Comparison of ENCODE assay signal across 36 cellular contexts in genomic region chr3:58130591-58130990, GRCh38.
"Had no signal": no experiment of that assay in that cellular context is flagged by ENCODE, and none has a peak within 500 bp of the region (broad histone marks: within the 10 kb centered on the region; RNA-seq: fewer than 3 reads in every experiment).

No MANE protein-coding gene starts in this region.

- H3K4me3 Mint-ChIP-seq: activated CD4-positive, alpha-beta memory T cell treated with anti-CD3 and anti-CD28 coated beads for 36 hours; activated CD4-positive, alpha-beta T cell treated with anti-CD3 and anti-CD28 coated beads for 36 hours; activated CD4-positive, alpha-beta T cell treated with anti-CD3 and anti-CD28 coated beads, Interleukin-2, amount 10 ng/mL, durations not matched to agents 24 days and 14 days; activated CD8-positive, alpha-beta memory T cell treated with anti-CD3 and anti-CD28 coated beads, Interleukin-2, amount 10 ng/mL, durations not matched to agents 7 days and 5 days; activated CD8-positive, alpha-beta T cell treated with anti-CD3 and anti-CD28 coated beads, Interleukin-2, amount 10 ng/mL, durations not matched to agents 7 days and 5 days; activated naive CD4-positive, alpha-beta T cell treated with anti-CD3 and anti-CD28 coated beads for 36 hours; activated naive CD4-positive, alpha-beta T cell treated with anti-CD3 and anti-CD28 coated beads, Interleukin-2, amount 50 U/mL, for 24 hours; activated naive CD8-positive, alpha-beta T cell treated with anti-CD3 and anti-CD28 coated beads for 36 hours; activated naive CD8-positive, alpha-beta T cell treated with anti-CD3 and anti-CD28 coated beads, Interleukin-2, amount 50 U/mL, for 24 hours; activated T-helper 1 cell treated with anti-CD3 and anti-CD28 coated beads, Interleukin-12 subunit alpha, Interleukin-12 subunit beta, Interleukin-2, Interleukin-4 antibody, amounts not matched to agents 30 ng/mL and 10 ng/mL and 1 ng/mL, durations not matched to agents 14 hours and 24 hours and 36 hours; brain; T-cell; T-helper 1 cell treated with Interleukin-12 subunit alpha and Interleukin-12 subunit beta and Interleukin-4 antibody, amounts not matched to agents 30 μg/mL and 1 μg/mL, for 36 hours had no signal

- FAIRE-seq: endometrium, endothelial cell of umbilical vein had no signal

- H3K27me3 Mint-ChIP-seq: activated CD4-positive, alpha-beta memory T cell treated with anti-CD3 and anti-CD28 coated beads for 36 hours; activated CD4-positive, alpha-beta T cell treated with anti-CD3 and anti-CD28 coated beads for 36 hours; activated CD4-positive, alpha-beta T cell treated with anti-CD3 and anti-CD28 coated beads, Interleukin-2, amount 10 ng/mL, durations not matched to agents 24 days and 14 days; activated CD8-positive, alpha-beta memory T cell treated with anti-CD3 and anti-CD28 coated beads, Interleukin-2, amount 10 ng/mL, durations not matched to agents 7 days and 5 days; activated naive CD4-positive, alpha-beta T cell treated with anti-CD3 and anti-CD28 coated beads, Interleukin-2, amount 50 U/mL, for 24 hours; activated naive CD8-positive, alpha-beta T cell treated with anti-CD3 and anti-CD28 coated beads for 36 hours; activated naive CD8-positive, alpha-beta T cell treated with anti-CD3 and anti-CD28 coated beads, Interleukin-2, amount 50 U/mL, for 24 hours; brain; T-cell had no signal

- ATAC-seq: activated CD4-positive, alpha-beta T cell treated with anti-CD3 and anti-CD28 coated beads for 36 hours; activated CD8-positive, alpha-beta memory T cell treated with anti-CD3 and anti-CD28 coated beads, Interleukin-2, amount 10 ng/mL, durations not matched to agents 7 days and 5 days; activated CD8-positive, alpha-beta T cell treated with anti-CD3 and anti-CD28 coated beads, Interleukin-2, amount 10 ng/mL, durations not matched to agents 7 days and 5 days; activated naive CD8-positive, alpha-beta T cell treated with anti-CD3 and anti-CD28 coated beads, Interleukin-2, amount 50 U/mL, for 24 hours; gastroesophageal sphincter; T-cell had no signal

- H3K36me3 ChIP-seq: colonic mucosa had no signal

- H3K27ac Mint-ChIP-seq: activated CD4-positive, alpha-beta memory T cell treated with anti-CD3 and anti-CD28 coated beads for 36 hours; activated CD4-positive, alpha-beta T cell treated with anti-CD3 and anti-CD28 coated beads for 36 hours; activated CD4-positive, alpha-beta T cell treated with anti-CD3 and anti-CD28 coated beads, Interleukin-2, amount 10 ng/mL, durations not matched to agents 24 days and 14 days; activated CD8-positive, alpha-beta memory T cell treated with anti-CD3 and anti-CD28 coated beads, Interleukin-2, amount 10 ng/mL, durations not matched to agents 7 days and 5 days; activated CD8-positive, alpha-beta T cell treated with anti-CD3 and anti-CD28 coated beads, Interleukin-2, amount 10 ng/mL, durations not matched to agents 7 days and 5 days; activated naive CD4-positive, alpha-beta T cell treated with anti-CD3 and anti-CD28 coated beads for 36 hours; activated naive CD4-positive, alpha-beta T cell treated with anti-CD3 and anti-CD28 coated beads, Interleukin-2, amount 50 U/mL, for 24 hours; activated naive CD8-positive, alpha-beta T cell treated with anti-CD3 and anti-CD28 coated beads for 36 hours; activated naive CD8-positive, alpha-beta T cell treated with anti-CD3 and anti-CD28 coated beads, Interleukin-2, amount 50 U/mL, for 24 hours; activated T-helper 1 cell treated with anti-CD3 and anti-CD28 coated beads, Interleukin-12 subunit alpha, Interleukin-12 subunit beta, Interleukin-2, Interleukin-4 antibody, amounts not matched to agents 30 ng/mL and 10 ng/mL and 1 ng/mL, durations not matched to agents 14 hours and 24 hours and 36 hours; activated T-helper 2 cell treated with anti-CD3 and anti-CD28 coated beads, Interferon-gamma antibody, Interleukin-2, Interleukin-4, amounts not matched to agents 10 μg/mL and 5 μg/mL and 100 μg/mL, durations not matched to agents 14 hours and 24 hours and 36 hours; T-cell; T-helper 1 cell treated with Interleukin-12 subunit alpha and Interleukin-12 subunit beta and Interleukin-4 antibody, amounts not matched to agents 30 μg/mL and 1 μg/mL, for 36 hours had no signal

- H3K4me1 Mint-ChIP-seq: activated CD4-positive, alpha-beta T cell treated with anti-CD3 and anti-CD28 coated beads for 36 hours; activated naive CD4-positive, alpha-beta T cell treated with anti-CD3 and anti-CD28 coated beads, Interleukin-2, amount 50 U/mL, for 24 hours; activated naive CD8-positive, alpha-beta T cell treated with anti-CD3 and anti-CD28 coated beads for 36 hours; brain had no signal

- H3K27me3 ChIP-seq: adrenal gland, ascending aorta, breast epithelium, cardiac muscle cell, colonic mucosa, esophagus squamous epithelium, gastroesophageal sphincter had no signal

- H3K9me3 ChIP-seq: adrenal gland, ascending aorta, breast epithelium, colonic mucosa, esophagus squamous epithelium, gastroesophageal sphincter had no signal

- H3K4me1 ChIP-seq: adrenal gland, ascending aorta, breast epithelium, colonic mucosa, esophagus squamous epithelium had no signal

- H3K9me3 Mint-ChIP-seq: activated CD4-positive, alpha-beta memory T cell treated with anti-CD3 and anti-CD28 coated beads for 36 hours; activated naive CD4-positive, alpha-beta T cell treated with anti-CD3 and anti-CD28 coated beads for 36 hours; activated naive CD4-positive, alpha-beta T cell treated with anti-CD3 and anti-CD28 coated beads, Interleukin-2, amount 50 U/mL, for 24 hours; activated naive CD8-positive, alpha-beta T cell treated with anti-CD3 and anti-CD28 coated beads for 36 hours; activated naive CD8-positive, alpha-beta T cell treated with anti-CD3 and anti-CD28 coated beads, Interleukin-2, amount 50 U/mL, for 24 hours; activated T-helper 1 cell treated with anti-CD3 and anti-CD28 coated beads, Interleukin-12 subunit alpha, Interleukin-12 subunit beta, Interleukin-2, Interleukin-4 antibody, amounts not matched to agents 30 ng/mL and 10 ng/mL and 1 ng/mL, durations not matched to agents 14 hours and 24 hours and 36 hours; activated T-helper 2 cell treated with anti-CD3 and anti-CD28 coated beads, Interferon-gamma antibody, Interleukin-2, Interleukin-4, amounts not matched to agents 10 μg/mL and 5 μg/mL and 100 μg/mL, durations not matched to agents 14 hours and 24 hours and 36 hours; T-cell; T-helper 1 cell treated with Interleukin-12 subunit alpha and Interleukin-12 subunit beta and Interleukin-4 antibody, amounts not matched to agents 30 μg/mL and 1 μg/mL, for 36 hours had no signal

- H3K4me3 ChIP-seq: adrenal gland, ascending aorta, breast epithelium, cardiac muscle cell, colonic mucosa, esophagus squamous epithelium, gastroesophageal sphincter had no signal

- DNase-seq: activated CD4-positive, alpha-beta memory T cell treated with anti-CD3 and anti-CD28 coated beads for 36 hours; activated CD4-positive, alpha-beta T cell treated with anti-CD3 and anti-CD28 coated beads for 36 hours; activated CD4-positive, alpha-beta T cell treated with anti-CD3 and anti-CD28 coated beads, Interleukin-2, amount 10 ng/mL, durations not matched to agents 24 days and 14 days; activated CD4-positive, CD25-positive, alpha-beta regulatory T cell; activated CD4-positive, CD25-positive, alpha-beta regulatory T cell treated with anti-CD3 and anti-CD28 coated beads, Interleukin-2, amount 50 U/mL, for 72 hours; activated CD8-positive, alpha-beta memory T cell treated with anti-CD3 and anti-CD28 coated beads, Interleukin-2, amount 10 ng/mL, durations not matched to agents 7 days and 5 days; activated CD8-positive, alpha-beta memory T cell treated with anti-CD3 and anti-CD28 coated beads, Interleukin-2, amount 50 U/mL, for 4 hours; activated CD8-positive, alpha-beta T cell treated with anti-CD3 and anti-CD28 coated beads, Interleukin-2, amount 10 ng/mL, durations not matched to agents 7 days and 5 days; activated effector memory CD4-positive, alpha-beta T cell treated with anti-CD3 and anti-CD28 coated beads, Interleukin-2, amount 50 U/mL, for 16 hours; activated naive CD4-positive, alpha-beta T cell treated with anti-CD3 and anti-CD28 coated beads for 36 hours; activated naive CD8-positive, alpha-beta T cell treated with anti-CD3 and anti-CD28 coated beads for 36 hours; activated naive CD8-positive, alpha-beta T cell treated with anti-CD3 and anti-CD28 coated beads, Interleukin-2, amount 50 U/mL, for 24 hours; activated T-cell treated with anti-CD3 and anti-CD28 coated beads, Interleukin-2, amount 50 U/mL, for 1 hour; activated T-cell treated with anti-CD3 and anti-CD28 coated beads, Interleukin-2, amount 50 U/mL, for 48 hours; adrenal gland; amygdala; central memory CD4-positive, alpha-beta T cell; cerebellar nuclear complex; colonic mucosa; effector CD8-positive, alpha-beta T cell; esophagus squamous epithelium; foreskin melanocyte; T-cell; T1000 had no signal

- H3K27ac ChIP-seq: adrenal gland, breast epithelium, cardiac muscle cell, colonic mucosa, epithelial cell of prostate had no signal
